ENCODE assay signal across 10 cellular contexts in genomic region chr2:240232264-240232915, GRCh38.
DNase-seq lines count a peak whose midpoint lies in the region; ATAC-seq and TF ChIP-seq lines count a peak whose summit lies in the region.
"Had no signal": no experiment of that assay in that cellular context is flagged by ENCODE, and none has a peak within 500 bp of the region (broad histone marks: within the 10 kb centered on the region; RNA-seq: fewer than 3 reads in every experiment).

No MANE protein-coding gene starts in this region.

- H3K9me3 ChIP-seq in left ventricle myocardium inferior (replicated peaks), result peaks cover 15% of the 10 kb centered on the region
- no peaks in the 10 kb centered on the region for H3K9me3 ChIP-seq in right cardiac atrium (ENCODE audit: control insufficient read depth, low read length)
- peaks cover 0 to 7% (median 0%) of the 10 kb centered on the region in 3 donors for H3K9me3 ChIP-seq in adrenal gland (replicated peaks in 1 of 3)
- H3K9me3 ChIP-seq in liver (ENCODE audit: control insufficient read depth in 4 of 4, low read length in 3 of 4), result no peaks in the 10 kb centered on the region
- H3K9me3 ChIP-seq in vagina, result no peaks in the 10 kb centered on the region

- H3K27me3 ChIP-seq in left ventricle myocardium inferior (ENCODE audit: low read depth), result peaks cover 7% of the 10 kb centered on the region
- no peaks in the 10 kb centered on the region for H3K27me3 ChIP-seq in right cardiac atrium (ENCODE audit: control insufficient read depth, insufficient read depth)
- H3K27me3 ChIP-seq in adrenal gland, result no peaks in the 10 kb centered on the region
- no peaks in the 10 kb centered on the region for H3K27me3 ChIP-seq in liver (ENCODE audit: control insufficient read depth in 4 of 4, insufficient read depth in 4 of 4, low read length in 3 of 4)
- no peaks in the 10 kb centered on the region for H3K27me3 ChIP-seq in vagina

- intact Hi-C loops in left ventricle myocardium inferior (cut with micrococcal nuclease) (no loop called here), right cardiac atrium (cut with DNase I) (loop anchor here (2.0 to 10.0 kb wide), 4 partner anchors 62 to 206 kb away; no protein-coding TSS in a partner anchor), adrenal gland (cut with DNase I) (loop anchor here (2.0 to 5.0 kb wide), 3 partner anchors 110 to 206 kb away; partner anchors contain the start of gene GPC1 (in 1 of the 2)), vagina (cut with DNase I) (loop anchor here (2.0 to 10.0 kb wide), 2 partner anchors 152 to 202 kb away; partner anchors contain the start of gene GPC1)

- H3K4me3 ChIP-seq in left ventricle myocardium inferior (no peak overlapping the region), right cardiac atrium (ENCODE audit: low read length) (no peak overlapping the region), adrenal gland (no peak overlapping the region), liver (ENCODE audit: low read depth in 1 of 3, low read length in 3 of 3) (peak overlapping the region in 1 of 3 donors; percentile 49), vagina (no peak overlapping the region)

- DNase-seq in left ventricle myocardium inferior, result peak; percentile 12
- no peak for DNase-seq in right cardiac atrium
- peak in 5 of 7 donors; percentile 1 to 51 (median 37) for DNase-seq in adrenal gland
- DNase-seq in vagina (ENCODE audit: extremely low spot score in 2 of 2), result no peak
- no peak for DNase-seq in kidney tubule cell (ENCODE audit: low spot score)
- DNase-seq: Karpas-422 had no signal

- no peak for ATAC-seq in right cardiac atrium
- no peak for ATAC-seq in GM21737 (IDR thresholded peaks at IDR 0.05; ENCODE audit: unreplicated experiment)
- ATAC-seq in HG02852 (IDR thresholded peaks at IDR 0.05; ENCODE audit: unreplicated experiment), result no peak

- TF ChIP-seq CTCF in left ventricle myocardium inferior (IDR thresholded peaks at IDR 0.05; ENCODE audit: borderline replicate concordance) (no peak), adrenal gland (IDR thresholded peaks at IDR 0.05) (no peak), liver (IDR thresholded peaks at IDR 0.05; ENCODE audit: low read depth, low read length, missing input control) (no peak), vagina (IDR thresholded peaks at IDR 0.05) (no peak)

- H3K9ac ChIP-seq in liver (ENCODE audit: low read depth in 1 of 2, low read length in 2 of 2), result peak overlapping the region in 1 of 2 donors; percentile 25

- TF ChIP-seq RAD21 in liver (IDR thresholded peaks at IDR 0.05), result no peak

- WGBS in right cardiac atrium, result 75% methylated on average over 22 of the region's 22 CpGs
- WGBS in adrenal gland, 4 donors, result 75 to 85% (median 78%) methylated on average over 17 to 22 of the region's 22 CpGs
- 54% methylated on average over 22 of the region's 22 CpGs for WGBS in liver

- H3K27ac ChIP-seq in left ventricle myocardium inferior (replicated peaks) (peak overlapping the region; percentile 83), right cardiac atrium (ENCODE audit: low read length) (no peak overlapping the region), adrenal gland (no peak overlapping the region), liver (ENCODE audit: low read depth in 1 of 2, low read length in 2 of 2) (peak overlapping the region; percentile 44 to 67), vagina (peak overlapping the region; percentile 71)

- TF ChIP-seq POLR2A in adrenal gland (IDR thresholded peaks at IDR 0.05) (no peak), vagina (IDR thresholded peaks at IDR 0.05) (no peak)

- H3K36me3 ChIP-seq in left ventricle myocardium inferior (no peaks in the 10 kb centered on the region), adrenal gland (replicated peaks in 1 of 2) (no peaks in the 10 kb centered on the region), liver (ENCODE audit: control insufficient read depth in 4 of 4, insufficient read depth in 3 of 4, low read depth in 1 of 4, low read length in 3 of 4) (no peaks in the 10 kb centered on the region), vagina (no peaks in the 10 kb centered on the region)

- H3K4me1 ChIP-seq in left ventricle myocardium inferior (peaks cover 44% of the 10 kb centered on the region), right cardiac atrium (ENCODE audit: control insufficient read depth, insufficient read depth, low read length) (peaks cover 3% of the 10 kb centered on the region), adrenal gland (replicated peaks in 1 of 2) (peaks cover 17% of the 10 kb centered on the region in 2 donors), liver (ENCODE audit: control insufficient read depth in 4 of 4, insufficient read depth in 4 of 4, low read length in 3 of 4) (peaks cover 6 to 26% (median 17%) of the 10 kb centered on the region in 4 donors), vagina (peaks cover 48% of the 10 kb centered on the region)
- H3K4me1 ChIP-seq: Caco-2 had no signal

TF ChIP-seq in liver, 16 proteins besides CTCF, POLR2A, EP300 and RAD21:
- TF ChIP-seq HNF4G (IDR thresholded peaks at IDR 0.05) (peak; percentile 89), ATF3 (IDR thresholded peaks at IDR 0.05) (no peak), ZBTB33 (IDR thresholded peaks at IDR 0.05) (no peak), EGR1 (IDR thresholded peaks at IDR 0.05; ENCODE audit: low read depth in 2 of 2) (no peak), FOXA1 (IDR thresholded peaks at IDR 0.05) (no peak), TAF1 (conservative IDR thresholded peaks at IDR 0.05) (no peak), SP1 (IDR thresholded peaks at IDR 0.05) (peak; percentile 93), FOXA2 (IDR thresholded peaks at IDR 0.05) (no peak), RXRA (IDR thresholded peaks at IDR 0.05) (peak in 1 of 2 donors; percentile 10), GABPA (IDR thresholded peaks at IDR 0.05 in 1 of 2, conservative IDR thresholded peaks at IDR 0.05 in 1 of 2) (no peak), YY1 (IDR thresholded peaks at IDR 0.05) (peak; percentile 59), HNF4A (conservative IDR thresholded peaks at IDR 0.05) (peak; percentile 86 to 91), NR2F2 (IDR thresholded peaks at IDR 0.05) (no peak), JUND (IDR thresholded peaks at IDR 0.05) (no peak)
- TF ChIP-seq, protein P1, sequence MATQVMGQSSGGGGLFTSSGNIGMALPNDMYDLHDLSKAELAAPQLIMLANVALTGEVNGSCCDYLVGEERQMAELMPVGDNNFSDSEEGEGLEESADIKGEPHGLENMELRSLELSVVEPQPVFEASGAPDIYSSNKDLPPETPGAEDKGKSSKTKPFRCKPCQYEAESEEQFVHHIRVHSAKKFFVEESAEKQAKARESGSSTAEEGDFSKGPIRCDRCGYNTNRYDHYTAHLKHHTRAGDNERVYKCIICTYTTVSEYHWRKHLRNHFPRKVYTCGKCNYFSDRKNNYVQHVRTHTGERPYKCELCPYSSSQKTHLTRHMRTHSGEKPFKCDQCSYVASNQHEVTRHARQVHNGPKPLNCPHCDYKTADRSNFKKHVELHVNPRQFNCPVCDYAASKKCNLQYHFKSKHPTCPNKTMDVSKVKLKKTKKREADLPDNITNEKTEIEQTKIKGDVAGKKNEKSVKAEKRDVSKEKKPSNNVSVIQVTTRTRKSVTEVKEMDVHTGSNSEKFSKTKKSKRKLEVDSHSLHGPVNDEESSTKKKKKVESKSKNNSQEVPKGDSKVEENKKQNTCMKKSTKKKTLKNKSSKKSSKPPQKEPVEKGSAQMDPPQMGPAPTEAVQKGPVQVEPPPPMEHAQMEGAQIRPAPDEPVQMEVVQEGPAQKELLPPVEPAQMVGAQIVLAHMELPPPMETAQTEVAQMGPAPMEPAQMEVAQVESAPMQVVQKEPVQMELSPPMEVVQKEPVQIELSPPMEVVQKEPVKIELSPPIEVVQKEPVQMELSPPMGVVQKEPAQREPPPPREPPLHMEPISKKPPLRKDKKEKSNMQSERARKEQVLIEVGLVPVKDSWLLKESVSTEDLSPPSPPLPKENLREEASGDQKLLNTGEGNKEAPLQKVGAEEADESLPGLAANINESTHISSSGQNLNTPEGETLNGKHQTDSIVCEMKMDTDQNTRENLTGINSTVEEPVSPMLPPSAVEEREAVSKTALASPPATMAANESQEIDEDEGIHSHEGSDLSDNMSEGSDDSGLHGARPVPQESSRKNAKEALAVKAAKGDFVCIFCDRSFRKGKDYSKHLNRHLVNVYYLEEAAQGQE (IDR thresholded peaks at IDR 0.05), result peak; percentile 40
- TF ChIP-seq, protein P2, sequence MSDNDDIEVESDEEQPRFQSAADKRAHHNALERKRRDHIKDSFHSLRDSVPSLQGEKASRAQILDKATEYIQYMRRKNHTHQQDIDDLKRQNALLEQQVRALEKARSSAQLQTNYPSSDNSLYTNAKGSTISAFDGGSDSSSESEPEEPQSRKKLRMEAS (IDR thresholded peaks at IDR 0.05), result no peak

Comparison
In these comparisons a context has a peak if more than half of its experiments do, and no peak if none do; other contexts are left out.
1. DNase-seq: peak in left ventricle myocardium inferior (single experiment) and adrenal gland (5 of 7); none in right cardiac atrium (0 of 3), vagina (0 of 2) and kidney tubule cell (single experiment).
2. H3K27ac ChIP-seq: peak in left ventricle myocardium inferior (single experiment), liver (2 of 2) and vagina (single experiment); none in right cardiac atrium (single experiment) and adrenal gland (0 of 5).